Comparison of ENCODE assay signal across 1 cellular context in the genomic region with DNA sequence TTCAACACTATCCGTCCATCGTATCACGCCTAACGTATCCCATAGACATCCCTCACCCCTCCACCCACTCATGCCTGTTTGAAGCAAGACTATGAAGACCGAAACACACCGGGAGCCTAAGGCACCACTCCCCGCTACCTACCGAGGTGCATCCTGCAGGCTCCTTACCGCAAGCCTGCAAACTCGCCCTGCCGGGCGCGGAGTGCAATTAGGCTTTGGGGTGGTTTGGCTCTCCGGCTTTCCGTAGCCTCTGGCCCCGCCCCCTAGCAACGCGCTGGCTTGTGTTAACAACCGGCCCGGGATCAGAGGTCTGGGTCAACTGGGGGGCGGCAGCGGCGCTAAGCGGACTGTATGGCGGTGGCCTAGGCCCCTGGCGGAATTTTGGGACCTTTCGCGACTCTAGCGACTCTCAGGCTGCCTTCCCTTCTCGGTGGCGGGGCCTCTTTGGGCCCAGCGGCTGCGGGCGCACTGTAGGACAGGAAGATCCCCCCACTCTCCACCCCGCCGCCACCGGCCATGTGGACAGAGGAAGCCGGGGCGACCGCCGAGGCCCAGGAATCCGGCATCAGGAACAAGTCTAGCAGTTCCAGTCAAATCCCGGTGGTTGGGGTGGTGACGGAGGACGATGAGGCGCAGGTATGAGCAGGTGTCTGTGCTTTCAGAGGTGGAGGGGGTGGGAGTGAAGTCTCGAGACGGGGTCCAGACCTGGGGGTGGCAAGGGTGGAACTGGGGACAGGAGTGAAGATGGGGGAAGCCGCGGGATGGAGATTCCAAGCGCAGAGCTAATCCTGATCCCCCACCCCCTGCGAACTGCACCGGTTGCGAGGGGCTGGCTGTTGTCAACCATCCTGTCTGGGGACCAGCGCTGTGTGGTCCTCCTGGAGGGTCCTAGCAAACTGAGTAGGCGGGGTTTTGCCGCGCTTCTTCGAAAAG.
TF ChIP-seq lines count a peak whose summit lies in the region.

A gene with protein sequence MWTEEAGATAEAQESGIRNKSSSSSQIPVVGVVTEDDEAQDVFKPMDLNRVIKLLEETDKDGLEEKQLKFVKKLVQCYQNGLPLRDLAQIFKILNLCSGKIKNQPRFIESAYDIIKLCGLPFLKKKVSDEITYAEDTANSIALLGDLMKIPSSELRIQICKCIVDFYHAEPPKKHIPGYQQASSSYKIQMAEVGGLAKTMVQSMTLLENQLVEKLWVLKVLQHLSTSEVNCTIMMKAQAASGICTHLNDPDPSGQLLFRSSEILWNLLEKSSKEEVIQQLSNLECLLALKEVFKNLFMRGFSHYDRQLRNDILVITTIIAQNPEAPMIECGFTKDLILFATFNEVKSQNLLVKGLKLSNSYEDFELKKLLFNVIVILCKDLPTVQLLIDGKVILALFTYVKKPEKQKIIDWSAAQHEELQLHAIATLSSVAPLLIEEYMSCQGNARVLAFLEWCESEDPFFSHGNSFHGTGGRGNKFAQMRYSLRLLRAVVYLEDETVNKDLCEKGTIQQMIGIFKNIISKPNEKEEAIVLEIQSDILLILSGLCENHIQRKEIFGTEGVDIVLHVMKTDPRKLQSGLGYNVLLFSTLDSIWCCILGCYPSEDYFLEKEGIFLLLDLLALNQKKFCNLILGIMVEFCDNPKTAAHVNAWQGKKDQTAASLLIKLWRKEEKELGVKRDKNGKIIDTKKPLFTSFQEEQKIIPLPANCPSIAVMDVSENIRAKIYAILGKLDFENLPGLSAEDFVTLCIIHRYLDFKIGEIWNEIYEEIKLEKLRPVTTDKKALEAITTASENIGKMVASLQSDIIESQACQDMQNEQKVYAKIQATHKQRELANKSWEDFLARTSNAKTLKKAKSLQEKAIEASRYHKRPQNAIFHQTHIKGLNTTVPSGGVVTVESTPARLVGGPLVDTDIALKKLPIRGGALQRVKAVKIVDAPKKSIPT (plus strand): TSS at position 266 of the 933 bp plus-strand sequence. CDS start 251 bp downstream, at position 517.

TF ChIP-seq in GM23338, 12 proteins besides CTCF, POLR2A, EP300 and RAD21 (continued from another document):
- TF ChIP-seq, protein P1, sequence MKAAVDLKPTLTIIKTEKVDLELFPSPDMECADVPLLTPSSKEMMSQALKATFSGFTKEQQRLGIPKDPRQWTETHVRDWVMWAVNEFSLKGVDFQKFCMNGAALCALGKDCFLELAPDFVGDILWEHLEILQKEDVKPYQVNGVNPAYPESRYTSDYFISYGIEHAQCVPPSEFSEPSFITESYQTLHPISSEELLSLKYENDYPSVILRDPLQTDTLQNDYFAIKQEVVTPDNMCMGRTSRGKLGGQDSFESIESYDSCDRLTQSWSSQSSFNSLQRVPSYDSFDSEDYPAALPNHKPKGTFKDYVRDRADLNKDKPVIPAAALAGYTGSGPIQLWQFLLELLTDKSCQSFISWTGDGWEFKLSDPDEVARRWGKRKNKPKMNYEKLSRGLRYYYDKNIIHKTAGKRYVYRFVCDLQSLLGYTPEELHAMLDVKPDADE (IDR thresholded peaks at IDR 0.05): no peak
